Comparison of ENCODE assay signal across 7 cellular contexts in the genomic region with DNA sequence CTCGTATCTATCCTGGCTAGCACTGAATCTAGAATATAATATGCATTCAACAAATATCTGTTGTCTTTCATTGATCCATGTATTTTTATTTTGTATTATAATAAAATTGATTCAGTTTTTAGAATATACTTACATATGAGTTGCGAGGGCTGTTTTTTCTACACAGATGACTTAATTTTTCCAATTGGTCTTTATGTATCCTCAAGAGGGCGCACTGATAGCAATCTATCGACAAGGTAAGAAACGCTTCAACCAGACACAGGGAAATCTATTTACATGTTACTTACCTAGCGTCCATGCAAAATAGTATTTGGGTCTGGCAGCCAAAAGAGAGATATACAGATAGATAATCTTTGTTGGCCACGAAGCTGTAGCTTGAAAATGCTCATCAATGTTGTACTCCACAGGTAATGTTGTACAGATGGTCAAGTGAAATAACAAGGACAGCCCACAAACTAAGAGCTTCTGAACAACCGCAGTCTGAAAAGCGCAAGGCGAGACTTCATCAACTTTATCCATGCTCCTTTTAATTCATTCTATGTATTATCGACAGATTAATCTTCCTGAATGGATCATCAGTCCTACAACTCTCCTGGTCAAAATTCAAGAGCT. TPM values are rescaled to one million over a fixed set of nuclear protein-coding genes. Genes with fewer than 3 reads are reported as not detected.
A peak's percentile ranks its signal among the peaks of the same experiment; 100 is the strongest.
DNase-seq lines count a peak whose midpoint lies in the region; TF ChIP-seq lines count a peak whose summit lies in the region.

No MANE protein-coding gene starts in this region.

- H3K27ac ChIP-seq in suprapubic skin = no peak overlapping the region

- no peaks in the 10 kb centered on the region for H3F3A ChIP-seq in Loucy (ENCODE audit: low read depth)

- no peak overlapping the region for H2AFZ ChIP-seq in Loucy (ENCODE audit: low read length)

- TF ChIP-seq POLR2A in suprapubic skin (IDR thresholded peaks at IDR 0.05) = no peak

- no peaks in the 10 kb centered on the region for H3K9me2 ChIP-seq in Loucy (replicated peaks; ENCODE audit: low read depth, low read length)

- H3K27me3 ChIP-seq in Loucy (ENCODE audit: insufficient read depth, low read length, poor library complexity, severe bottlenecking) (no peaks in the 10 kb centered on the region), suprapubic skin (no peaks in the 10 kb centered on the region)

- H3K4me3 ChIP-seq in Loucy (ENCODE audit: low read length, poor library complexity, severe bottlenecking) (no peak overlapping the region), fibroblast of pulmonary artery (replicated peaks; ENCODE audit: low read depth, low read length) (no peak overlapping the region), retinal pigment epithelial cell (ENCODE audit: low read length) (no peak overlapping the region), suprapubic skin (no peak overlapping the region)

- H3K36me3 ChIP-seq in Loucy (ENCODE audit: insufficient read depth, low read length) (peaks cover 14% of the 10 kb centered on the region; the same call in 1 of the 2 replicates), suprapubic skin (peaks cover 2% of the 10 kb centered on the region)

- no peaks in the 10 kb centered on the region for H3K4me1 ChIP-seq in Loucy (ENCODE audit: insufficient read depth, low read length, poor library complexity, severe bottlenecking)
- H3K4me1 ChIP-seq in suprapubic skin = peaks cover 3% of the 10 kb centered on the region

- DNase-seq in GM10266 (ENCODE audit: extremely low spot score) = peak; percentile 42
- peak; percentile 57 for DNase-seq in RPMI7951 (ENCODE audit: low read depth)
- DNase-seq in fibroblast of pulmonary artery (ENCODE audit: low read depth) = peak; percentile 74
- no peak for DNase-seq in retinal pigment epithelial cell (ENCODE audit: low read depth)
- no peak for DNase-seq in suprapubic skin (ENCODE audit: low spot score in 2 of 2)
- DNase-seq in activated CD8-positive, alpha-beta memory T cell treated with anti-CD3 and anti-CD28 coated beads, Interleukin-2, amount 50 U/mL, for 48 hours = no peak

- TF ChIP-seq EP300 in suprapubic skin (IDR thresholded peaks at IDR 0.05) = no peak

- H3K4me2 ChIP-seq in Loucy (ENCODE audit: low read depth, low read length, poor library complexity, severe bottlenecking) = no peak overlapping the region

- TF ChIP-seq CTCF in GM10266 (IDR thresholded peaks at IDR 0.05; ENCODE audit: control insufficient read depth, insufficient read depth, low read depth, missing control alignments) (peak; percentile 56), Loucy (conservative IDR thresholded peaks at IDR 0.05; ENCODE audit: low read length) (peak; percentile 73), fibroblast of pulmonary artery (IDR thresholded peaks at IDR 0.05; ENCODE audit: low read length, missing control alignments) (peak; percentile 59), retinal pigment epithelial cell (conservative IDR thresholded peaks at IDR 0.05; ENCODE audit: low read depth, low read length) (peak; percentile 72), suprapubic skin (IDR thresholded peaks at IDR 0.05) (peak in 1 of 2 donors; percentile 5)

- H3K9me3 ChIP-seq in Loucy (ENCODE audit: insufficient read depth, low read depth, low read length) = no peaks in the 10 kb centered on the region
- no peaks in the 10 kb centered on the region for H3K9me3 ChIP-seq in suprapubic skin

- no peaks in the 10 kb centered on the region for H3K79me2 ChIP-seq in Loucy (ENCODE audit: insufficient read depth, low read length)

- no peaks in the 10 kb centered on the region for H4K20me1 ChIP-seq in Loucy (ENCODE audit: insufficient read depth, low read length, poor library complexity, severe bottlenecking)

- no peak overlapping the region for H3K9ac ChIP-seq in Loucy (ENCODE audit: low read depth, low read length, poor library complexity, severe bottlenecking)

- 55% methylated on average over 11 of the region's 11 CpGs for WGBS in suprapubic skin

RNA-seq across cellular contexts. Expression of a gene that starts 35.5 kb away (rescaled TPM):
- total RNA-seq in RPMI7951 (2014; rRNA removed; shearing (Covaris generic)) = 22.2 and 23.8 TPM in 2 replicates
- 100 to 1,000 TPM in 1 of 4 donors, 10 to 100 TPM in 3; 44.7 to 100 (median 53.5) TPM for total RNA-seq in suprapubic skin

Comparison
In these comparisons a context has a peak if more than half of its experiments do, and no peak if none do; other contexts are left out.
1. DNase-seq: peak in GM10266 (single experiment), RPMI7951 (single experiment) and fibroblast of pulmonary artery (single experiment); none in retinal pigment epithelial cell (single experiment), suprapubic skin (0 of 2) and activated CD8-positive, alpha-beta memory T cell treated with anti-CD3 and anti-CD28 coated beads, Interleukin-2, amount 50 U/mL, for 48 hours (single experiment).